In genomic region chr14:38103542-38104225, GRCh38 we compare ENCODE assay signal across 27 cellular contexts.
DNase-seq lines count a peak whose midpoint lies in the region; ATAC-seq, FAIRE-seq and TF ChIP-seq lines count a peak whose summit lies in the region.
"Had no signal": no experiment of that assay in that cellular context is flagged by ENCODE, and none has a peak within 500 bp of the region (broad histone marks: within the 10 kb centered on the region; RNA-seq: fewer than 3 reads in every experiment).

No MANE protein-coding gene starts in this region.

- H3K79me2 ChIP-seq in OCI-LY1 (ENCODE audit: insufficient read depth, low read length) (no peaks in the 10 kb centered on the region), K562 (ENCODE audit: control insufficient read depth, insufficient read depth, low read length) (no peaks in the 10 kb centered on the region)

- H3K4me2 ChIP-seq in OCI-LY1 (ENCODE audit: low read length), result no peak overlapping the region
- H3K4me2 ChIP-seq in K562 (ENCODE audit: insufficient read depth, low read length), result no peak overlapping the region

- TF ChIP-seq CTCF in OCI-LY1 (IDR thresholded peaks at IDR 0.05; ENCODE audit: low read length), result no peak
- TF ChIP-seq CTCF in K562 (IDR thresholded peaks at IDR 0.05 in 2 of 3, conservative IDR thresholded peaks at IDR 0.05 in 1 of 3; ENCODE audit: insufficient read depth in 2 of 3, low read depth in 1 of 3, low read length in 3 of 3), result no peak

- H3K27ac ChIP-seq in CD8-positive, alpha-beta memory T cell (ENCODE audit: low read depth, low read length), result no peak overlapping the region
- H3K27ac ChIP-seq in OCI-LY1 (ENCODE audit: low read depth, low read length, poor library complexity, severe bottlenecking) (no peak overlapping the region), K562 (ENCODE audit: extremely low read depth, low read depth, low read length) (no peak overlapping the region)
- H3K27ac ChIP-seq: coronary artery, epithelial cell of prostate, ovary, RWPE1, suprapubic skin, upper lobe of left lung had no signal

- H3K9ac ChIP-seq in OCI-LY1 (ENCODE audit: low read length) (no peak overlapping the region), K562 (ENCODE audit: insufficient read depth in 1 of 2, low read depth in 2 of 2, low read length in 2 of 2) (no peak overlapping the region)

- no peak for DNase-seq in activated T-cell treated with anti-CD3 and anti-CD28 coated beads, Interleukin-2, amount 50 U/mL, for 72 hours
- no peak for DNase-seq in activated T-cell treated with anti-CD3 and anti-CD28 coated beads, Interleukin-2, amount 50 U/mL, for 48 hours
- DNase-seq in CD8-positive, alpha-beta memory T cell, result no peak
- DNase-seq in K562 (ENCODE audit: extremely low read depth in 1 of 4, low spot score in 3 of 4) (no peak), superior temporal gyrus (ENCODE audit: extremely low spot score) (no peak), DMS114 treated with DMSO at 0.1 percent for 48 hours (lab: John Stamatoyannopoulos, UW; ENCODE audit: unreplicated experiment) (no peak)
- DNase-seq: activated T-cell treated with anti-CD3 and anti-CD28 coated beads, Interleukin-2, amount 50 U/mL, for 24 hours; COR-L47; effector CD8-positive, alpha-beta T cell; GDM1; hypothalamus; left colon; mucosa of descending colon; NCI-H146; NCI-H345; NCI-H69; ovary; upper lobe of left lung had no signal

- H3K36me3 ChIP-seq in CD8-positive, alpha-beta memory T cell (ENCODE audit: insufficient read depth, low read length), result no peaks in the 10 kb centered on the region
- H3K36me3 ChIP-seq in OCI-LY1 (ENCODE audit: insufficient read depth, low read length) (no peaks in the 10 kb centered on the region), K562 (ENCODE audit: control insufficient read depth, insufficient read depth, low read length) (no peaks in the 10 kb centered on the region)
- H3K36me3 ChIP-seq: ovary, suprapubic skin, upper lobe of left lung had no signal

- peaks cover 4% of the 10 kb centered on the region for H3K4me1 ChIP-seq in CD8-positive, alpha-beta memory T cell (ENCODE audit: insufficient read depth, low read length)
- H3K4me1 ChIP-seq in OCI-LY1 (ENCODE audit: insufficient read depth, low read length, severe bottlenecking) (peaks cover 16% of the 10 kb centered on the region), K562 (replicated peaks in 1 of 2; ENCODE audit: control insufficient read depth in 2 of 2, insufficient read depth in 2 of 2, low read length in 2 of 2) (no peaks in the 10 kb centered on the region)
- H3K4me1 ChIP-seq: suprapubic skin, upper lobe of left lung had no signal

- intact Hi-C loops in K562 (cut with micrococcal nuclease), result no loop called here

- no peak for FAIRE-seq in K562 (lab: Jason Lieb, UNC)

- WGBS in K562 (ENCODE audit: insufficient coverage, low coverage, missing lambda C conversion rate), result 0% methylated on average over 5 of the region's 6 CpGs

- POLR2A ChIA-PET in CD8-positive, alpha-beta memory T cell (lab: Charles Lee), result no interaction called here
- POLR2A ChIA-PET in K562 (lab: Yijun Ruan, JAX), result no interaction called here

- no peaks in the 10 kb centered on the region for H3F3A ChIP-seq in OCI-LY1 (ENCODE audit: insufficient read depth, low read length)

- peaks cover 13% of the 10 kb centered on the region for H3K4me1 Mint-ChIP-seq in activated T-cell treated with anti-CD3 and anti-CD28 coated beads, Interleukin-2, amount 50 U/mL, for 72 hours (ENCODE audit: low read depth)
- H3K4me1 Mint-ChIP-seq in CD8-positive, alpha-beta memory T cell, result peaks cover 5 to 24% (median 21%) of the 10 kb centered on the region in 3 donors
- H3K4me1 Mint-ChIP-seq: neural crest cell; stimulated activated memory B cell treated with anti-CD40 and anti-IgM and Interleukin-4, amounts not matched to agents 10 μg/mL and 1 μg/mL and 100 μg/mL, for 72 hours had no signal

- H3K27me3 Mint-ChIP-seq in activated T-cell treated with anti-CD3 and anti-CD28 coated beads, Interleukin-2, amount 50 U/mL, for 72 hours (ENCODE audit: low read depth), result no peaks in the 10 kb centered on the region
- H3K27me3 Mint-ChIP-seq in CD8-positive, alpha-beta memory T cell, result no peaks in the 10 kb centered on the region
- H3K27me3 Mint-ChIP-seq: activated T-cell treated with anti-CD3 and anti-CD28 coated beads, Interleukin-2, amount 50 U/mL, for 24 hours; stimulated activated memory B cell treated with anti-CD40 and anti-IgM and Interleukin-4, amounts not matched to agents 10 μg/mL and 1 μg/mL and 100 μg/mL, for 72 hours had no signal

- H4K20me1 ChIP-seq in OCI-LY1 (ENCODE audit: insufficient read depth, low read length) (no peaks in the 10 kb centered on the region), K562 (replicated peaks; ENCODE audit: control insufficient read depth, insufficient read depth, low read length) (no peaks in the 10 kb centered on the region)

- H2AFZ ChIP-seq in OCI-LY1 (ENCODE audit: low read length) (peak overlapping the region; percentile 66; the same call in 1 of the 2 replicates), K562 (ENCODE audit: low read depth, low read length) (no peak overlapping the region)

- BruUV-seq in K562 (replicated peaks; lab: Mats Ljungman, UMichigan), result no TSS peak

- H3K9me2 ChIP-seq in OCI-LY1 (ENCODE audit: low read depth, low read length), result no peaks in the 10 kb centered on the region

- ATAC-seq in activated T-cell treated with anti-CD3 and anti-CD28 coated beads, Interleukin-2, amount 50 U/mL, for 72 hours (replicated peaks in 1 of 2), result no peak
- no peak for ATAC-seq in K562
- no peak for ATAC-seq in HG03135 (IDR thresholded peaks at IDR 0.05; ENCODE audit: unreplicated experiment)
- ATAC-seq: HCT116; left colon; mucosa of descending colon; stimulated activated memory B cell treated with anti-CD40 and anti-IgM and Interleukin-4, amounts not matched to agents 10 μg/mL and 1 μg/mL and 100 μg/mL, for 72 hours had no signal

- H3K4me3 Mint-ChIP-seq in activated T-cell treated with anti-CD3 and anti-CD28 coated beads, Interleukin-2, amount 50 U/mL, for 72 hours, result peak overlapping the region in 1 of 2 donors; percentile 74
- peak overlapping the region in 3 of 7 donors; percentile 70 to 78 (median 72) for H3K4me3 Mint-ChIP-seq in CD8-positive, alpha-beta memory T cell
- H3K4me3 Mint-ChIP-seq: activated T-cell treated with anti-CD3 and anti-CD28 coated beads, Interleukin-2, amount 50 U/mL, for 24 hours; neural crest cell; stimulated activated memory B cell treated with anti-CD40 and anti-IgM and Interleukin-4, amounts not matched to agents 10 μg/mL and 1 μg/mL and 100 μg/mL, for 72 hours had no signal

- H3K9me3 ChIP-seq in CD8-positive, alpha-beta memory T cell (ENCODE audit: low read length), result no peaks in the 10 kb centered on the region
- peaks cover 10% of the 10 kb centered on the region; the same call in 1 of the 2 replicates for H3K9me3 ChIP-seq in OCI-LY1 (ENCODE audit: low read length)
- H3K9me3 ChIP-seq in K562 (replicated peaks; ENCODE audit: control insufficient read depth, insufficient read depth, low read depth, low read length), result no peaks in the 10 kb centered on the region
- H3K9me3 ChIP-seq: mucosa of descending colon, ovary had no signal

- peak overlapping the region; percentile 72 for H3K27ac Mint-ChIP-seq in activated T-cell treated with anti-CD3 and anti-CD28 coated beads, Interleukin-2, amount 50 U/mL, for 72 hours
- H3K27ac Mint-ChIP-seq in CD8-positive, alpha-beta memory T cell, result peak overlapping the region in 3 of 8 donors; percentile 27 to 40 (median 34)
- H3K27ac Mint-ChIP-seq: activated T-cell treated with anti-CD3 and anti-CD28 coated beads, Interleukin-2, amount 50 U/mL, for 24 hours; stimulated activated memory B cell treated with anti-CD40 and anti-IgM and Interleukin-4, amounts not matched to agents 10 μg/mL and 1 μg/mL and 100 μg/mL, for 72 hours had no signal

- H3K27me3 ChIP-seq in CD8-positive, alpha-beta memory T cell (ENCODE audit: insufficient read depth, low read length, poor library complexity, severe bottlenecking), result no peaks in the 10 kb centered on the region
- H3K27me3 ChIP-seq in OCI-LY1 (ENCODE audit: insufficient read depth, low read length), result no peaks in the 10 kb centered on the region
- no peaks in the 10 kb centered on the region for H3K27me3 ChIP-seq in K562 (ENCODE audit: control insufficient read depth in 2 of 2, insufficient read depth in 2 of 2, low read length in 2 of 2)
- H3K27me3 ChIP-seq: ovary, suprapubic skin, upper lobe of left lung had no signal

- H3K4me3 ChIP-seq in CD8-positive, alpha-beta memory T cell (ENCODE audit: low read length), result peak overlapping the region; percentile 14
- no peak overlapping the region for H3K4me3 ChIP-seq in OCI-LY1 (ENCODE audit: low read depth, low read length, poor library complexity, severe bottlenecking)
- H3K4me3 ChIP-seq in K562, result no peak overlapping the region
- H3K4me3 ChIP-seq: coronary artery, mucosa of descending colon, ovary, suprapubic skin, upper lobe of left lung had no signal

- no peaks in the 10 kb centered on the region for H3K9me1 ChIP-seq in K562 (ENCODE audit: control insufficient read depth, insufficient read depth, low read length)

- no peak for TF ChIP-seq POLR2A in K562 (conservative IDR thresholded peaks at IDR 0.05)

- no peak for TF ChIP-seq RAD21 in K562 (CRISPR knock-in tag; conservative IDR thresholded peaks at IDR 0.05 in 1 of 2, IDR thresholded peaks at IDR 0.05 in 1 of 2)

- TF ChIP-seq EP300 in K562 (IDR thresholded peaks at IDR 0.05; ENCODE audit: low read length), result no peak

- in situ Hi-C loops in K562 (cut with MboI), result no loop called here

- CTCF ChIA-PET in CD8-positive, alpha-beta memory T cell (lab: Charles Lee), result no interaction called here
- CTCF ChIA-PET in K562 (lab: Yijun Ruan, JAX; ENCODE audit: low intra/inter-chr PET ratio), result no interaction called here

- peaks cover 10 to 17% of the 10 kb centered on the region in 2 donors for H3K9me3 Mint-ChIP-seq in activated T-cell treated with anti-CD3 and anti-CD28 coated beads, Interleukin-2, amount 50 U/mL, for 72 hours
- H3K9me3 Mint-ChIP-seq in CD8-positive, alpha-beta memory T cell, result peaks cover 0 to 11% (median 3%) of the 10 kb centered on the region in 5 donors

- peaks cover 1 to 10% of the 10 kb centered on the region in 2 donors for H3K36me3 Mint-ChIP-seq in activated T-cell treated with anti-CD3 and anti-CD28 coated beads, Interleukin-2, amount 50 U/mL, for 72 hours (ENCODE audit: insufficient read depth in 2 of 2)
- H3K36me3 Mint-ChIP-seq in CD8-positive, alpha-beta memory T cell, result peaks cover 0 to 8% (median 0%) of the 10 kb centered on the region in 3 donors
- H3K36me3 Mint-ChIP-seq: stimulated activated memory B cell treated with anti-CD40 and anti-IgM and Interleukin-4, amounts not matched to agents 10 μg/mL and 1 μg/mL and 100 μg/mL, for 72 hours had no signal

TF ChIP-seq in K562, 482 proteins besides CTCF, POLR2A, EP300 and RAD21:
- TF ChIP-seq MTF1 (CRISPR knock-in tag; IDR thresholded peaks at IDR 0.05; ENCODE audit: borderline replicate concordance) (no peak), SOX6 (IDR thresholded peaks at IDR 0.05) (no peak), ZNF316 (IDR thresholded peaks at IDR 0.05) (peak; percentile 15; the same call in 1 of the 2 replicates)
